ENCODE assay signal across 9 cellular contexts in genomic region chr13:21218351-21219043, GRCh38. TPM values are rescaled to one million over a fixed set of nuclear protein-coding genes. Genes with fewer than 3 reads are reported as not detected.
DNase-seq lines count a peak whose midpoint lies in the region; ATAC-seq and TF ChIP-seq lines count a peak whose summit lies in the region.
"Had no signal": no experiment of that assay in that cellular context is flagged by ENCODE, and none has a peak within 500 bp of the region (broad histone marks: within the 10 kb centered on the region; RNA-seq: fewer than 3 reads in every experiment).

No MANE protein-coding gene starts in this region.

- no peaks in the 10 kb centered on the region for H3K36me3 ChIP-seq in aorta (ENCODE audit: control insufficient read depth in 1 of 2, insufficient read depth in 2 of 2, low read length in 1 of 2)
- H3K36me3 ChIP-seq in mesendoderm (ENCODE audit: control insufficient read depth, insufficient read depth, low read length), result no peaks in the 10 kb centered on the region
- no peaks in the 10 kb centered on the region for H3K36me3 ChIP-seq in Caco-2 (ENCODE audit: control insufficient read depth, insufficient read depth, low read length)

- TF ChIP-seq CTCF in Caco-2 (IDR thresholded peaks at IDR 0.05; ENCODE audit: insufficient read depth in 1 of 2, low read depth in 1 of 2, low read length in 1 of 2, severe bottlenecking in 1 of 2, unreplicated experiment in 1 of 2), result no peak

- peak; percentile 98 for ATAC-seq in HG02884 (IDR thresholded peaks at IDR 0.05; ENCODE audit: unreplicated experiment)
- ATAC-seq in stimulated activated naive CD8-positive, alpha-beta T cell treated with anti-CD3 and anti-CD28 coated beads, Interleukin-15, Interleukin-2, amounts not matched to agents 100 U/mL and 50 U/mL, for 24 hours, result peak; percentile 82
- no peak for ATAC-seq in aorta (ENCODE audit: low FRiP score)

- H3K23ac ChIP-seq in mesendoderm (ENCODE audit: low read length), result no peak overlapping the region

- 62 to 65% methylated on average over 7 of the region's 7 CpGs for WGBS in aorta, 2 donors
- no CpG with 5 or more reads among the region's 7 CpGs for WGBS in mesendoderm (ENCODE audit: extremely low coverage, insufficient coverage, low lambda C conversion rate)

- H4K5ac ChIP-seq in mesendoderm (ENCODE audit: low read length), result no peak overlapping the region

- H3K36me3 Mint-ChIP-seq in activated naive CD4-positive, alpha-beta T cell treated with anti-CD3 and anti-CD28 coated beads for 36 hours (ENCODE audit: low read depth), result no peaks in the 10 kb centered on the region
- no peaks in the 10 kb centered on the region for H3K36me3 Mint-ChIP-seq in Caco-2 (ENCODE audit: insufficient read depth, unreplicated experiment)

- H3K4me1 Mint-ChIP-seq in activated naive CD4-positive, alpha-beta T cell treated with anti-CD3 and anti-CD28 coated beads for 36 hours (ENCODE audit: low read depth), result peaks cover 15% of the 10 kb centered on the region
- H3K4me1 Mint-ChIP-seq in Caco-2 (ENCODE audit: low read depth, unreplicated experiment), result no peaks in the 10 kb centered on the region

- H3K79me1 ChIP-seq in mesendoderm (ENCODE audit: low read length), result no peaks in the 10 kb centered on the region

- DNase-seq in activated naive CD4-positive, alpha-beta T cell treated with anti-CD3 and anti-CD28 coated beads for 36 hours, result peak; percentile 25
- no peak for DNase-seq in activated naive CD4-positive, alpha-beta T cell (lab: John Stamatoyannopoulos, UW)
- peak; percentile 3 for DNase-seq in NAMALWA (ENCODE audit: low spot score)
- DNase-seq in stimulated activated naive CD8-positive, alpha-beta T cell treated with anti-CD3 and anti-CD28 coated beads, Interleukin-15, Interleukin-2, amounts not matched to agents 100 U/mL and 50 U/mL, for 24 hours, result no peak
- no peak for DNase-seq in aorta
- DNase-seq in mesendoderm, result no peak
- no peak for DNase-seq in Caco-2
- DNase-seq: C1 segment of cervical spinal cord had no signal

- H3K4ac ChIP-seq in mesendoderm (ENCODE audit: low read depth, low read length), result no peak overlapping the region

- no peak overlapping the region for H3K9ac ChIP-seq in mesendoderm (ENCODE audit: low read length)

- H2BK5ac ChIP-seq in mesendoderm (ENCODE audit: low read length), result no peak overlapping the region

- no peak overlapping the region for H3K4me3 Mint-ChIP-seq in activated naive CD4-positive, alpha-beta T cell treated with anti-CD3 and anti-CD28 coated beads for 36 hours
- no peak overlapping the region for H3K4me3 Mint-ChIP-seq in Caco-2 (ENCODE audit: unreplicated experiment)

- no peaks in the 10 kb centered on the region for H3K79me2 ChIP-seq in mesendoderm (ENCODE audit: control insufficient read depth, insufficient read depth, low read length)

- H3K4me3 ChIP-seq in aorta (ENCODE audit: low read length in 2 of 2) (no peak overlapping the region), mesendoderm (ENCODE audit: low read length) (no peak overlapping the region), Caco-2 (ENCODE audit: low read depth, low read length) (no peak overlapping the region)

- peaks cover 4% of the 10 kb centered on the region for H3K9me3 ChIP-seq in aorta (ENCODE audit: control insufficient read depth, low read length)
- no peaks in the 10 kb centered on the region for H3K9me3 ChIP-seq in Caco-2

- H3K56ac ChIP-seq in mesendoderm (ENCODE audit: low read length), result no peak overlapping the region

- H3K4me1 ChIP-seq in aorta (ENCODE audit: control insufficient read depth in 1 of 2, insufficient read depth in 2 of 2, low read length in 2 of 2) (no peaks in the 10 kb centered on the region), mesendoderm (ENCODE audit: control insufficient read depth, low read depth, low read length) (no peaks in the 10 kb centered on the region), Caco-2 (no peaks in the 10 kb centered on the region)

- BruUV-seq in Caco-2 (replicated peaks; lab: Mats Ljungman, UMichigan), result no TSS peak

- no peak overlapping the region for H3K18ac ChIP-seq in mesendoderm (ENCODE audit: low read length)

- H3K27me3 Mint-ChIP-seq in activated naive CD4-positive, alpha-beta T cell treated with anti-CD3 and anti-CD28 coated beads for 36 hours (ENCODE audit: low read depth), result peaks cover 9% of the 10 kb centered on the region
- H3K27me3 Mint-ChIP-seq in Caco-2 (ENCODE audit: insufficient read depth, unreplicated experiment), result peaks cover 16% of the 10 kb centered on the region

- POLR2A ChIA-PET in Caco-2 (lab: Charles Lee), result no interaction called here

- no peak overlapping the region for H2BK120ac ChIP-seq in mesendoderm (ENCODE audit: low read depth, low read length)

- no peak overlapping the region for H2BK15ac ChIP-seq in mesendoderm (replicated peaks; ENCODE audit: low read depth)

- H3K27ac ChIP-seq in aorta (ENCODE audit: low read depth in 1 of 2, low read length in 2 of 2) (no peak overlapping the region), mesendoderm (ENCODE audit: low read depth, low read length) (no peak overlapping the region)

- H3K4me2 ChIP-seq in mesendoderm (ENCODE audit: low read length), result no peak overlapping the region

- H2AK5ac ChIP-seq in mesendoderm (ENCODE audit: low read length), result no peak overlapping the region

- no peaks in the 10 kb centered on the region for H3K27me3 ChIP-seq in aorta (ENCODE audit: control insufficient read depth in 1 of 2, insufficient read depth in 2 of 2, low read length in 1 of 2)
- H3K27me3 ChIP-seq in mesendoderm (ENCODE audit: insufficient read depth, low read length, poor library complexity), result no peaks in the 10 kb centered on the region
- H3K27me3 ChIP-seq in Caco-2 (replicated peaks; ENCODE audit: control insufficient read depth, insufficient read depth, low read length), result no peaks in the 10 kb centered on the region

- H4K8ac ChIP-seq in mesendoderm (ENCODE audit: low read depth, low read length), result no peak overlapping the region

- CTCF ChIA-PET in activated naive CD4-positive, alpha-beta T cell treated with anti-CD3 and anti-CD28 coated beads for 36 hours (lab: Charles Lee), result interaction anchor here (0.9 to 1.3 kb wide), 2 partner anchors 14 to 455 kb away, joined by 3 to 8 read pairs; no protein-coding TSS in a partner anchor
- CTCF ChIA-PET in Caco-2 (lab: Charles Lee), result no interaction called here

- intact Hi-C loops in activated naive CD4-positive, alpha-beta T cell treated with anti-CD3 and anti-CD28 coated beads for 36 hours (cut with micrococcal nuclease), result no loop called here
- intact Hi-C loops in aorta (cut with DNase I) (no loop called here), Caco-2 (cut with micrococcal nuclease; ENCODE audit: unreplicated experiment) (no loop called here)

- no peak overlapping the region for H3K27ac Mint-ChIP-seq in activated naive CD4-positive, alpha-beta T cell treated with anti-CD3 and anti-CD28 coated beads for 36 hours
- no peak overlapping the region for H3K27ac Mint-ChIP-seq in Caco-2 (ENCODE audit: unreplicated experiment)

- H3K9me3 Mint-ChIP-seq in activated naive CD4-positive, alpha-beta T cell treated with anti-CD3 and anti-CD28 coated beads for 36 hours, result peaks cover 8% of the 10 kb centered on the region
- H3K9me3 Mint-ChIP-seq in Caco-2 (ENCODE audit: unreplicated experiment), result peaks cover 14% of the 10 kb centered on the region

RNA-seq across cellular contexts. Expression of gene MRPL57, which starts 42.0 kb away (rescaled TPM):
- 10 to 100 TPM; 19.0 to 21.0 TPM for total RNA-seq in activated naive CD4-positive, alpha-beta T cell treated with anti-CD3 and anti-CD28 coated beads for 36 hours
- total RNA-seq in aorta, result 10 to 100 TPM in 1 of 2 donors, 1 to 10 TPM in 1; 8.4 to 10.3 TPM
- 10 to 100 TPM; 16.8 TPM for polyA plus RNA-seq in aorta
- 31.7 TPM for polyA plus RNA-seq in mesendoderm (2013, experiment 1 of 2)
- 32.4 TPM for polyA plus RNA-seq in mesendoderm (2013, experiment 2 of 2)
- 32.8 and 33.9 TPM in 2 replicates for total RNA-seq in Caco-2 (2022)

RNA-seq across cellular contexts. Expression of gene SKA3, which starts 42.1 kb away (rescaled TPM):
- total RNA-seq in activated naive CD4-positive, alpha-beta T cell treated with anti-CD3 and anti-CD28 coated beads for 36 hours, result 10 to 100 TPM; 32.8 to 33.8 TPM
- total RNA-seq in aorta, result 1 to 10 TPM in 1 of 2 donors, under 1 TPM in 1; 0.91 to 2.3 TPM
- under 1 TPM in 1 of 2 donors, not detected in 1; 0.51 TPM for polyA plus RNA-seq in aorta
- polyA plus RNA-seq in mesendoderm (2013, experiment 1 of 2), result 82.1 TPM
- polyA plus RNA-seq in mesendoderm (2013, experiment 2 of 2), result 83.7 TPM
- 33.3 and 37.5 TPM in 2 replicates for total RNA-seq in Caco-2 (2022)

Comparison
In these comparisons a context has a peak if more than half of its experiments do, and no peak if none do; other contexts are left out.
1. DNase-seq: peak in activated naive CD4-positive, alpha-beta T cell treated with anti-CD3 and anti-CD28 coated beads for 36 hours (single experiment) and NAMALWA (single experiment); none in activated naive CD4-positive, alpha-beta T cell (0 of 4), stimulated activated naive CD8-positive, alpha-beta T cell treated with anti-CD3 and anti-CD28 coated beads, Interleukin-15, Interleukin-2, amounts not matched to agents 100 U/mL and 50 U/mL, for 24 hours (single experiment), aorta (0 of 2), mesendoderm (single experiment) and Caco-2 (0 of 2).
2. RNA of gene SKA3, which starts 42.1 kb away (total RNA-seq): 33.3 to 37.5 TPM in Caco-2 and 32.8 to 33.8 TPM in activated naive CD4-positive, alpha-beta T cell treated with anti-CD3 and anti-CD28 coated beads for 36 hours; 0.91 to 2.3 TPM in aorta; every median in the first group is over 10 times any median in the second.